1 cellular context compared by ENCODE assay signal in genomic region chr2:4053769-4054493, GRCh38.
TF ChIP-seq lines count a peak whose summit lies in the region.

No MANE protein-coding gene starts in this region.

TF ChIP-seq in endothelial cell of umbilical vein, 7 proteins besides CTCF, POLR2A, EP300 and RAD21 (continued from another document):
- no peak for TF ChIP-seq MAX (IDR thresholded peaks at IDR 0.05; ENCODE audit: insufficient read depth, insufficient read length)
